In the genomic region with DNA sequence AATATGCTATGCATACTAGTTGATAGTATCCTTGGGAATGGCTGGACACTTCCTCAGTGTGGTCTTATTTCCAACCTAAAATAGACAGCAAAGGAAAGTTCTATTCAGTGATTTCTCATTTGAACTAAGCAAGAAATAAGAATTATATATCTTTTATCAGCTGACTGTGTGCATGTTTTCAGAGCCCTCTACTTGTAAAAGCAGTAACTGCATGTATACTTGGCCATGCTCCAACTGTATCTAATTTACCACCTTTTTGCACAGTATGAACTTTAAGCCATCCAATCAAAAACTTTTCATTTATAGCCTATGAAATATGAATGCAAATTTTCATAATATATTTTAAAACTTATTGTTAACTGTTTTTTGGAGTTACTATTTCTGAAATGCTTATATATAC, we compare ENCODE assay signal across 15 cellular contexts.
DNase-seq lines count a peak whose midpoint lies in the region; ATAC-seq and TF ChIP-seq lines count a peak whose summit lies in the region.
"Had no signal": no experiment of that assay in that cellular context is flagged by ENCODE, and none has a peak within 500 bp of the region (broad histone marks: within the 10 kb centered on the region; RNA-seq: fewer than 3 reads in every experiment).

No MANE protein-coding gene starts in this region.

- TF ChIP-seq POLR2A in breast epithelium (IDR thresholded peaks at IDR 0.05), result no peak
- TF ChIP-seq POLR2A in erythroblast (IDR thresholded peaks at IDR 0.05; ENCODE audit: low read length), result no peak
- TF ChIP-seq POLR2A in prostate gland (IDR thresholded peaks at IDR 0.05), result no peak

- peaks cover 11% of the 10 kb centered on the region for H3K4me1 Mint-ChIP-seq in MCF 10A (ENCODE audit: insufficient read depth, unreplicated experiment)
- H3K4me1 Mint-ChIP-seq: activated naive CD8-positive, alpha-beta T cell treated with anti-CD3 and anti-CD28 coated beads, Interleukin-2, amount 50 U/mL, for 24 hours had no signal

- no peaks in the 10 kb centered on the region for H3K36me3 ChIP-seq in breast epithelium
- no peaks in the 10 kb centered on the region for H3K36me3 ChIP-seq in prostate gland
- H3K36me3 ChIP-seq: SJSA1 had no signal

- H3K27me3 ChIP-seq in breast epithelium (no peaks in the 10 kb centered on the region), prostate gland (replicated peaks; ENCODE audit: insufficient read depth) (no peaks in the 10 kb centered on the region)
- H3K27me3 ChIP-seq: SJSA1 had no signal

- H3K4me1 ChIP-seq in breast epithelium (no peaks in the 10 kb centered on the region), prostate gland (replicated peaks) (no peaks in the 10 kb centered on the region)
- H3K4me1 ChIP-seq: SJSA1 had no signal

- TF ChIP-seq CTCF in MCF 10A (IDR thresholded peaks at IDR 0.05; ENCODE audit: unreplicated experiment) (peak; percentile 7), breast epithelium (IDR thresholded peaks at IDR 0.05) (no peak), RWPE1 (conservative IDR thresholded peaks at IDR 0.05; ENCODE audit: low read depth) (0 out of 2 replicates have a peak, but pooled peaks have one; percentile 13), prostate gland (IDR thresholded peaks at IDR 0.05) (no peak)

- CTCF ChIA-PET in MCF 10A (lab: Yijun Ruan, JAX), result interaction anchor here (1.2 kb wide), 1 partner anchor 14 kb away, joined by 3 read pairs; no protein-coding TSS in a partner anchor
- CTCF ChIA-PET in RWPE1 (lab: Yijun Ruan, JAX), result interaction anchor here (0.7 kb wide), 1 partner anchor 13 kb away, joined by 3 read pairs; no protein-coding TSS in a partner anchor

- intact Hi-C loops in MCF 10A (cut with micrococcal nuclease) (no loop called here), breast epithelium (cut with DNase I; ENCODE audit: low total_unique reads) (no loop called here), prostate gland (cut with DNase I) (no loop called here)

- POLR2A ChIA-PET in MCF 10A (lab: Yijun Ruan, JAX), result interaction anchor here (1.1 kb wide), 1 partner anchor 42 kb away, joined by 3 read pairs; no protein-coding TSS in a partner anchor
- POLR2A ChIA-PET in RWPE1 (lab: Yijun Ruan, JAX; ENCODE audit: low non-redundant PET), result no interaction called here

- no peak overlapping the region for H3K27ac ChIP-seq in breast epithelium
- H3K27ac ChIP-seq in RWPE1, result no peak overlapping the region
- H3K27ac ChIP-seq in prostate gland, result no peak overlapping the region
- H3K27ac ChIP-seq: SJSA1 had no signal

- H3K9me3 Mint-ChIP-seq in MCF 10A (ENCODE audit: unreplicated experiment), result no peaks in the 10 kb centered on the region

- no peaks in the 10 kb centered on the region for H3K36me3 Mint-ChIP-seq in MCF 10A (ENCODE audit: insufficient read depth, unreplicated experiment)

- ATAC-seq in HG02763 (IDR thresholded peaks at IDR 0.05; ENCODE audit: unreplicated experiment) (no peak), HG03520 (IDR thresholded peaks at IDR 0.05; ENCODE audit: unreplicated experiment) (no peak)
- ATAC-seq: activated naive CD8-positive, alpha-beta T cell treated with anti-CD3 and anti-CD28 coated beads, Interleukin-2, amount 50 U/mL, for 24 hours; GM12878 had no signal

- H3K9me3 ChIP-seq in breast epithelium (no peaks in the 10 kb centered on the region), prostate gland (no peaks in the 10 kb centered on the region)
- H3K9me3 ChIP-seq: SJSA1 had no signal

- BruUV-seq in MCF 10A (replicated peaks; lab: Mats Ljungman, UMichigan), result no TSS peak

- no peak overlapping the region for H3K4me3 ChIP-seq in breast epithelium
- H3K4me3 ChIP-seq in prostate gland, result no peak overlapping the region
- H3K4me3 ChIP-seq: GM12878, SJSA1 had no signal

- no peaks in the 10 kb centered on the region for H3K27me3 Mint-ChIP-seq in MCF 10A (ENCODE audit: insufficient read depth, unreplicated experiment)
- H3K27me3 Mint-ChIP-seq: activated naive CD8-positive, alpha-beta T cell treated with anti-CD3 and anti-CD28 coated beads, Interleukin-2, amount 50 U/mL, for 24 hours; dendritic cell treated with granulocyte-macrophage colony-stimulating factor and Interleukin-4, amounts not matched to agents 40 ng/mL and 50 ng/mL, for 4 days had no signal

- H3K4me3 Mint-ChIP-seq in MCF 10A (ENCODE audit: unreplicated experiment), result no peak overlapping the region
- H3K4me3 Mint-ChIP-seq: activated naive CD8-positive, alpha-beta T cell treated with anti-CD3 and anti-CD28 coated beads, Interleukin-2, amount 50 U/mL, for 24 hours; dendritic cell treated with granulocyte-macrophage colony-stimulating factor and Interleukin-4, amounts not matched to agents 40 ng/mL and 50 ng/mL, for 4 days had no signal

- no peak overlapping the region for H3K27ac Mint-ChIP-seq in MCF 10A (ENCODE audit: low read depth, unreplicated experiment)
- H3K27ac Mint-ChIP-seq: activated naive CD8-positive, alpha-beta T cell treated with anti-CD3 and anti-CD28 coated beads, Interleukin-2, amount 50 U/mL, for 24 hours; dendritic cell treated with granulocyte-macrophage colony-stimulating factor and Interleukin-4, amounts not matched to agents 40 ng/mL and 50 ng/mL, for 4 days had no signal

- DNase-seq in MCF 10A (ENCODE audit: unreplicated experiment), result peak; percentile 26
- DNase-seq in breast epithelium (ENCODE audit: low spot score in 2 of 2), result no peak
- no peak for DNase-seq in RWPE1 (ENCODE audit: low spot score)
- DNase-seq in erythroblast (lab: John Stamatoyannopoulos, UW), result peak; percentile 1 to 3
- no peak for DNase-seq in prostate gland (ENCODE audit: low spot score)
- no peak for DNase-seq in NCI-H446 (lab: John Stamatoyannopoulos, UW)
- DNase-seq: activated naive CD8-positive, alpha-beta T cell treated with anti-CD3 and anti-CD28 coated beads, Interleukin-2, amount 50 U/mL, for 24 hours; kidney; NCI-H345; stimulated activated CD4-positive, alpha-beta T cell treated with anti-CD3 and anti-CD28 coated beads, Interleukin-1b, Interleukin-23, amount 100 ng/mL, for 48 hours had no signal

Comparison
In these comparisons a context has a peak if more than half of its experiments do, and no peak if none do; other contexts are left out.
1. DNase-seq: peak in MCF 10A (single experiment) and erythroblast (2 of 2); none in breast epithelium (0 of 2), RWPE1 (single experiment), prostate gland (single experiment) and NCI-H446 (0 of 2).
2. CTCF ChIP-seq: peak in MCF 10A (single experiment) and RWPE1 (single experiment); none in breast epithelium (0 of 3) and prostate gland (0 of 4).